In genomic region chr12:130838284-130838950, GRCh38 we compare ENCODE assay signal across 8 cellular contexts. TPM values are rescaled to one million over a fixed set of nuclear protein-coding genes. Genes with fewer than 3 reads are reported as not detected.
DNase-seq lines count a peak whose midpoint lies in the region; ATAC-seq and TF ChIP-seq lines count a peak whose summit lies in the region.

No MANE protein-coding gene starts in this region.

- no peak for TF ChIP-seq EP300 in esophagus muscularis mucosa (IDR thresholded peaks at IDR 0.05)

- H3K9me3 ChIP-seq in esophagus muscularis mucosa = no peaks in the 10 kb centered on the region

- peaks cover 9 to 33% (median 14%) of the 10 kb centered on the region in 3 donors for H3K4me1 Mint-ChIP-seq in naive B cell

- no peaks in the 10 kb centered on the region for H3K9me3 Mint-ChIP-seq in naive B cell

- peaks cover 0 to 7% (median 2%) of the 10 kb centered on the region in 4 donors for H3K36me3 ChIP-seq in esophagus muscularis mucosa

- no peak for TF ChIP-seq POLR2A in esophagus muscularis mucosa (IDR thresholded peaks at IDR 0.05; ENCODE audit: low read depth)

- H3K27me3 Mint-ChIP-seq in naive B cell = no peaks in the 10 kb centered on the region

- 4% methylated on average over 11 of the region's 38 CpGs for WGBS in esophagus muscularis mucosa

- no peak for TF ChIP-seq CTCF in esophagus muscularis mucosa (IDR thresholded peaks at IDR 0.05)

- DNase-seq in Daoy (ENCODE audit: low read depth) (peak; percentile 30), LHCN-M2 (ENCODE audit: low read depth) (peak; percentile 13), esophagus muscularis mucosa (ENCODE audit: extremely low spot score) (no peak), naive B cell (peak; percentile 20), NOMO-1 treated with DMSO at 0.1 percent for 48 hours (lab: John Stamatoyannopoulos, UW; ENCODE audit: unreplicated experiment) (no peak)
- DNase-seq in activated CD4-positive, alpha-beta T cell treated with anti-CD3 and anti-CD28 coated beads, Interleukin-2, amount 50 U/mL, for 48 hours = peak; percentile 33 to 36

- H3K4me1 ChIP-seq in esophagus muscularis mucosa = peaks cover 0 to 45% (median 36%) of the 10 kb centered on the region in 4 donors

- intact Hi-C loops in esophagus muscularis mucosa (cut with DNase I) = no loop called here

- no peaks in the 10 kb centered on the region for H3K27me3 ChIP-seq in esophagus muscularis mucosa

- peak overlapping the region in 2 of 6 donors; percentile 21 to 41 for H3K27ac Mint-ChIP-seq in naive B cell

- peak; percentile 19 for ATAC-seq in GM21717 (IDR thresholded peaks at IDR 0.05; ENCODE audit: unreplicated experiment)
- ATAC-seq in naive B cell (ENCODE audit: low read depth in 2 of 2) = peak; percentile 7 to 15
- no peak for ATAC-seq in HG03097 (IDR thresholded peaks at IDR 0.05; ENCODE audit: low FRiP score, unreplicated experiment)

- peak overlapping the region; percentile 65 to 88 (median 82) for H3K4me3 Mint-ChIP-seq in naive B cell

- H3K4me3 ChIP-seq in esophagus muscularis mucosa = peak overlapping the region; percentile 75 to 99 (median 90)

- peak overlapping the region; percentile 85 to 92 (median 88) for H3K27ac ChIP-seq in esophagus muscularis mucosa (replicated peaks in 1 of 4)

- H3K36me3 Mint-ChIP-seq in naive B cell = no peaks in the 10 kb centered on the region

RNA-seq across cellular contexts. Expression of gene STX2, which starts 0.6 kb away (rescaled TPM):
- total RNA-seq in Daoy (2014; rRNA removed; shearing (Covaris generic)) = 19.4 and 24.3 TPM in 2 replicates
- 45.7 and 45.9 TPM in 2 replicates for total RNA-seq in LHCN-M2 (2014; rRNA removed)
- 23.3 TPM for polyA plus RNA-seq in LHCN-M2 (2012)
- 10 to 100 TPM; 46.6 to 80.8 (median 49.1) TPM for total RNA-seq in esophagus muscularis mucosa
- polyA plus RNA-seq in naive B cell (ENCODE audit: low read depth in 6 of 6) = 1 to 10 TPM in 5 of 6 donors, under 1 TPM in 1; 0.26 to 5.8 (median 5.4) TPM

RNA-seq across cellular contexts. Expression of gene RAN, which starts 33.4 kb away (rescaled TPM):
- total RNA-seq in Daoy (2014; rRNA removed; shearing (Covaris generic)) = 1,013 and 1,367 TPM in 2 replicates
- total RNA-seq in LHCN-M2 (2014; rRNA removed) (568 and 600 TPM in 2 replicates), esophagus muscularis mucosa (100 to 1,000 TPM; 157 to 211 (median 197) TPM)
- polyA plus RNA-seq in LHCN-M2 (2012) = 1,333 TPM
- polyA plus RNA-seq in naive B cell (ENCODE audit: low read depth in 6 of 6) = 100 to 1,000 TPM; 454 to 580 (median 539) TPM

Comparison
In these comparisons a context has a peak if more than half of its experiments do, and no peak if none do; other contexts are left out.
1. DNase-seq: peak in Daoy (single experiment), LHCN-M2 (single experiment), activated CD4-positive, alpha-beta T cell treated with anti-CD3 and anti-CD28 coated beads, Interleukin-2, amount 50 U/mL, for 48 hours (2 of 2) and naive B cell (single experiment); none in esophagus muscularis mucosa (single experiment) and NOMO-1 treated with DMSO at 0.1 percent for 48 hours (single experiment).